ENCODE assay signal across 1 cellular context in genomic region chr6:36442671-36443497, GRCh38.
TF ChIP-seq lines count a peak whose summit lies in the region.

KCTD20 (plus strand) TSS chr6:36443000; CDS start chr6:36470098, 27,098 bp downstream.
PXT1 (minus strand) TSS chr6:36442854; CDS start chr6:36426082, 16,772 bp downstream.

TF ChIP-seq in HepG2, 621 proteins besides CTCF, POLR2A, EP300 and RAD21 (continued from another document and continues in another):
- TF ChIP-seq ZNF609 (CRISPR knock-in tag; IDR thresholded peaks at IDR 0.05; ENCODE audit: borderline replicate concordance) (peak; percentile 31; the same call in 1 of the 2 replicates), ZNF382 (CRISPR knock-in tag; IDR thresholded peaks at IDR 0.05; ENCODE audit: borderline replicate concordance) (no peak), FOXP1 (IDR thresholded peaks at IDR 0.05) (no peak), FOXP1 (CRISPR knock-in tag; IDR thresholded peaks at IDR 0.05) (peak; percentile 42; the same call in 1 of the 2 replicates), ZNF546 (CRISPR knock-in tag; conservative IDR thresholded peaks at IDR 0.05) (0 out of 2 replicates have a peak, but pooled peaks have one; percentile 48), ZNF24 (IDR thresholded peaks at IDR 0.05) (no peak), XRCC5 (optimal IDR thresholded peaks at IDR 0.05; ENCODE audit: low read length) (peak; percentile 87), DDIT3 (CRISPR knock-in tag; IDR thresholded peaks at IDR 0.05) (no peak), ZSCAN20 (CRISPR knock-in tag; IDR thresholded peaks at IDR 0.05; ENCODE audit: borderline replicate concordance) (no peak), GTF3A (CRISPR knock-in tag; conservative IDR thresholded peaks at IDR 0.05) (no peak), ATF4 (CRISPR knock-in tag; IDR thresholded peaks at IDR 0.05) (0 out of 4 replicates have a peak, but pooled peaks of 1 of the 2 experiments have one; percentile 19), ZFP37 (CRISPR knock-in tag; IDR thresholded peaks at IDR 0.05; ENCODE audit: borderline replicate concordance) (no peak; the same call in 1 of the 2 replicates), TFDP1 (CRISPR knock-in tag; IDR thresholded peaks at IDR 0.05; ENCODE audit: borderline replicate concordance) (peak; percentile 81; the same call in 1 of the 2 replicates), TMF1 (CRISPR knock-in tag; IDR thresholded peaks at IDR 0.05; ENCODE audit: low read depth) (peak; percentile 86; the same call in 1 of the 2 replicates), RARG (CRISPR knock-in tag; IDR thresholded peaks at IDR 0.05; ENCODE audit: low read depth) (no peak), ZNF256 (CRISPR knock-in tag; conservative IDR thresholded peaks at IDR 0.05) (no peak; the same call in 1 of the 2 replicates), ZBTB2 (CRISPR knock-in tag; IDR thresholded peaks at IDR 0.05; ENCODE audit: low read depth) (peak; percentile 79), SNRNP70 (IDR thresholded peaks at IDR 0.05; ENCODE audit: low read depth, low read length) (no peak), ZNF549 (CRISPR knock-in tag; IDR thresholded peaks at IDR 0.05) (no peak), KLF11 (CRISPR knock-in tag; IDR thresholded peaks at IDR 0.05) (0 out of 2 replicates have a peak, but pooled peaks have one; percentile 37), GABPB1 (CRISPR knock-in tag; IDR thresholded peaks at IDR 0.05) (peak; percentile 86), MYC (CRISPR knock-in tag; IDR thresholded peaks at IDR 0.05; ENCODE audit: borderline replicate concordance) (peak; percentile 95), FOXO1 (CRISPR knock-in tag; IDR thresholded peaks at IDR 0.05) (peak; percentile 73; the same call in 1 of the 2 replicates), ZNF780A (CRISPR knock-in tag; IDR thresholded peaks at IDR 0.05) (no peak), SIX1 (CRISPR knock-in tag; IDR thresholded peaks at IDR 0.05; ENCODE audit: borderline replicate concordance) (peak; percentile 69; the same call in 1 of the 2 replicates), NFE2 (CRISPR knock-in tag; IDR thresholded peaks at IDR 0.05) (0 out of 2 replicates have a peak, but pooled peaks have one; percentile 4), CEBPG (CRISPR knock-in tag; IDR thresholded peaks at IDR 0.05) (no peak), HOXA5 (CRISPR knock-in tag; IDR thresholded peaks at IDR 0.05) (no peak), ZNF275 (CRISPR knock-in tag; IDR thresholded peaks at IDR 0.05; ENCODE audit: borderline replicate concordance) (peak; percentile 65; the same call in 1 of the 2 replicates), RCOR2 (CRISPR knock-in tag; IDR thresholded peaks at IDR 0.05) (no peak), ZNF670 (CRISPR knock-in tag; IDR thresholded peaks at IDR 0.05; ENCODE audit: borderline replicate concordance) (peak; percentile 71; the same call in 1 of the 2 replicates), YEATS2 (CRISPR knock-in tag; IDR thresholded peaks at IDR 0.05; ENCODE audit: borderline replicate concordance) (peak; percentile 77; the same call in 1 of the 2 replicates), LBX2 (CRISPR knock-in tag; IDR thresholded peaks at IDR 0.05; ENCODE audit: borderline replicate concordance) (peak; percentile 46), PBX3 (CRISPR knock-in tag; IDR thresholded peaks at IDR 0.05; ENCODE audit: borderline replicate concordance) (peak; percentile 62), HOXD1 (CRISPR knock-in tag; IDR thresholded peaks at IDR 0.05) (peak; percentile 53; the same call in 1 of the 2 replicates), TP53 (CRISPR knock-in tag; conservative IDR thresholded peaks at IDR 0.05) (no peak), TBL1XR1 (IDR thresholded peaks at IDR 0.05; ENCODE audit: borderline replicate concordance, low read length, partially characterized antibody) (peak; percentile 56), MXD3 (CRISPR knock-in tag; IDR thresholded peaks at IDR 0.05) (peak; percentile 88), USF2 (IDR thresholded peaks at IDR 0.05; ENCODE audit: low read depth, low read length) (no peak), USF2 (CRISPR knock-in tag; IDR thresholded peaks at IDR 0.05; ENCODE audit: borderline replicate concordance) (peak; percentile 36; the same call in 1 of the 2 replicates), ZNF329 (CRISPR knock-in tag; IDR thresholded peaks at IDR 0.05; ENCODE audit: low read depth) (no peak), ARID3A (IDR thresholded peaks at IDR 0.05; ENCODE audit: low read depth, low read length) (peak; percentile 58), ATRX (CRISPR knock-in tag; IDR thresholded peaks at IDR 0.05; ENCODE audit: borderline replicate concordance) (no peak), FOXM1 (CRISPR knock-in tag; IDR thresholded peaks at IDR 0.05) (no peak; the same call in 1 of the 2 replicates), ZNF790 (CRISPR knock-in tag; IDR thresholded peaks at IDR 0.05; ENCODE audit: borderline replicate concordance) (no peak), HOXA3 (CRISPR knock-in tag; IDR thresholded peaks at IDR 0.05) (peak; percentile 91), ZNF629 (CRISPR knock-in tag; conservative IDR thresholded peaks at IDR 0.05) (0 out of 2 replicates have a peak, but pooled peaks have one; percentile 11), MLLT10 (CRISPR knock-in tag; IDR thresholded peaks at IDR 0.05) (no peak), CENPX (CRISPR knock-in tag; IDR thresholded peaks at IDR 0.05) (no peak)
